ENCODE assay signal across 21 cellular contexts in genomic region chr12:33926095-33926494, GRCh38.
DNase-seq lines count a peak whose midpoint lies in the region; ATAC-seq and TF ChIP-seq lines count a peak whose summit lies in the region.
"Had no signal": no experiment of that assay in that cellular context is flagged by ENCODE, and none has a peak within 500 bp of the region (broad histone marks: within the 10 kb centered on the region; RNA-seq: fewer than 3 reads in every experiment).

No MANE protein-coding gene starts in this region.

- H3K4me3 ChIP-seq in NB4 (ENCODE audit: low read depth, low read length) (no peak overlapping the region), colonic mucosa (no peak overlapping the region)
- H3K4me3 ChIP-seq: MG63 had no signal

- no peak for TF ChIP-seq POLR2A in NB4 (IDR thresholded peaks at IDR 0.05; ENCODE audit: extremely low read depth, insufficient read length)

- no peak overlapping the region for H3K4me3 Mint-ChIP-seq in glutamatergic neuron (ENCODE audit: unreplicated experiment)
- H3K4me3 Mint-ChIP-seq: CD4-positive, CD25-positive, alpha-beta regulatory T cell had no signal

- H3K4me1 ChIP-seq in colonic mucosa, result no peaks in the 10 kb centered on the region

- H3K27ac Mint-ChIP-seq in glutamatergic neuron (ENCODE audit: unreplicated experiment), result no peak overlapping the region
- H3K27ac Mint-ChIP-seq: CD4-positive, CD25-positive, alpha-beta regulatory T cell had no signal

- no peak overlapping the region for H3K27ac ChIP-seq in colonic mucosa

- peak; percentile 20 for DNase-seq in DMS53 (lab: John Stamatoyannopoulos, UW)
- no peak for DNase-seq in DMS53 treated with DMSO at 0.1 percent for 48 hours (lab: John Stamatoyannopoulos, UW; ENCODE audit: unreplicated experiment)
- no peak for DNase-seq in NB4 (ENCODE audit: low read depth)
- DNase-seq in glutamatergic neuron, result no peak
- no peak for DNase-seq in colonic mucosa
- no peak for DNase-seq in ureter (ENCODE audit: low spot score)
- DNase-seq: 8988T; CD4-positive, CD25-positive, alpha-beta regulatory T cell; DMS153; IMR-90; KG1; MG63; NCI-H1048; NCI-H1417; NCI-H1694; NCI-H2029 treated with DMSO at 0.1 percent for 48 hours; NCI-H446 treated with DMSO at 0.1 percent for 48 hours; NCI-H526 treated with DMSO at 0.1 percent for 48 hours; Right ventricle myocardium superior; RPMI8226 had no signal

- H3K9me3 Mint-ChIP-seq in glutamatergic neuron (ENCODE audit: unreplicated experiment), result no peaks in the 10 kb centered on the region

- H3K36me3 Mint-ChIP-seq in glutamatergic neuron (ENCODE audit: unreplicated experiment), result no peaks in the 10 kb centered on the region
- H3K36me3 Mint-ChIP-seq: CD4-positive, CD25-positive, alpha-beta regulatory T cell had no signal

- TF ChIP-seq CTCF in NB4 (IDR thresholded peaks at IDR 0.05; ENCODE audit: low read depth, low read length), result peak; percentile 4
- peak; percentile 15 for TF ChIP-seq CTCF in glutamatergic neuron (IDR thresholded peaks at IDR 0.05; ENCODE audit: partially characterized antibody, unreplicated experiment)
- TF ChIP-seq CTCF in colonic mucosa (IDR thresholded peaks at IDR 0.05), result no peak

- H3K4me1 Mint-ChIP-seq in glutamatergic neuron (ENCODE audit: low read depth, unreplicated experiment), result no peaks in the 10 kb centered on the region
- H3K4me1 Mint-ChIP-seq: CD4-positive, CD25-positive, alpha-beta regulatory T cell had no signal

- H3K9me3 ChIP-seq in colonic mucosa, result no peaks in the 10 kb centered on the region
- H3K9me3 ChIP-seq: MG63 had no signal

- no peaks in the 10 kb centered on the region for H3K36me3 ChIP-seq in colonic mucosa
- H3K36me3 ChIP-seq: MG63 had no signal

- no peak overlapping the region for H3K9ac ChIP-seq in colonic mucosa (ENCODE audit: low read depth in 2 of 2, low read length in 2 of 2)

- intact Hi-C loops in colonic mucosa (cut with DNase I), result no loop called here

- ATAC-seq in HG02588 (IDR thresholded peaks at IDR 0.05; ENCODE audit: unreplicated experiment), result no peak

- no peaks in the 10 kb centered on the region for H3K27me3 Mint-ChIP-seq in glutamatergic neuron (ENCODE audit: unreplicated experiment)
- H3K27me3 Mint-ChIP-seq: CD4-positive, CD25-positive, alpha-beta regulatory T cell had no signal

- no peaks in the 10 kb centered on the region for H3K27me3 ChIP-seq in colonic mucosa
- H3K27me3 ChIP-seq: MG63 had no signal
